In genomic region chr12:132393245-132393795, GRCh38 we compare ENCODE assay signal across 20 cellular contexts.
DNase-seq lines count a peak whose midpoint lies in the region; ATAC-seq, FAIRE-seq and TF ChIP-seq lines count a peak whose summit lies in the region.
"Had no signal": no experiment of that assay in that cellular context is flagged by ENCODE, and none has a peak within 500 bp of the region (broad histone marks: within the 10 kb centered on the region; RNA-seq: fewer than 3 reads in every experiment).

No MANE protein-coding gene starts in this region.

- no peak overlapping the region for H3K27ac Mint-ChIP-seq in neural progenitor cell
- H3K27ac Mint-ChIP-seq: activated CD8-positive, alpha-beta T cell treated with anti-CD3 and anti-CD28 coated beads for 36 hours; CD8-positive, alpha-beta T cell; natural killer cell treated with Interleukin-12 subunit alpha and Interleukin-12 subunit beta and Interleukin-15 and Interleukin-18, amount 100 ng/mL, for 72 hours; stimulated activated naive CD8-positive, alpha-beta T cell treated with anti-CD3 and anti-CD28 coated beads, Interleukin-15, amount 100 ng/mL, for 72 hours; T-cell had no signal

- peaks cover 6% of the 10 kb centered on the region for H3K9me3 Mint-ChIP-seq in neural progenitor cell
- H3K9me3 Mint-ChIP-seq: CD8-positive, alpha-beta T cell; T-cell had no signal

- H3K27ac ChIP-seq in right cardiac atrium (ENCODE audit: low read length) = no peak overlapping the region
- no peak overlapping the region for H3K27ac ChIP-seq in right atrium auricular region
- no peak overlapping the region for H3K27ac ChIP-seq in kidney (ENCODE audit: low read depth in 2 of 2, low read length in 2 of 2)
- H3K27ac ChIP-seq in neural progenitor cell = no peak overlapping the region
- H3K27ac ChIP-seq: HL-60, psoas muscle, VCaP had no signal

- no peak overlapping the region for H3K9ac ChIP-seq in kidney (ENCODE audit: low read length in 2 of 2)
- no peak overlapping the region for H3K9ac ChIP-seq in neural progenitor cell

- 63% methylated on average over 19 of the region's 19 CpGs for WGBS in right cardiac atrium

- H3K9me3 ChIP-seq in right cardiac atrium (ENCODE audit: control insufficient read depth, low read length) (no peaks in the 10 kb centered on the region), right atrium auricular region (no peaks in the 10 kb centered on the region), kidney (ENCODE audit: control insufficient read depth in 1 of 2, low read length in 2 of 2) (no peaks in the 10 kb centered on the region), neural progenitor cell (ENCODE audit: low read depth) (no peaks in the 10 kb centered on the region)
- H3K9me3 ChIP-seq: psoas muscle had no signal

- peak; percentile 7 to 33 (median 7) for DNase-seq in right cardiac atrium
- DNase-seq in right atrium auricular region (ENCODE audit: low spot score) = no peak
- DNase-seq in RCC 7860 (ENCODE audit: low spot score) = peak; percentile 92
- peak; percentile 59 for DNase-seq in kidney
- no peak for DNase-seq in OCI-M2 (lab: John Stamatoyannopoulos, UW; ENCODE audit: unreplicated experiment)
- DNase-seq in neural progenitor cell (ENCODE audit: low spot score) = no peak
- no peak for DNase-seq in NCI-H1105 treated with DMSO at 0.1 percent for 48 hours (lab: John Stamatoyannopoulos, UW)
- DNase-seq: activated CD8-positive, alpha-beta T cell treated with anti-CD3 and anti-CD28 coated beads for 36 hours; CD8-positive, alpha-beta T cell; EL; KG1; NCI-H748 treated with DMSO at 0.1 percent for 48 hours; T-cell had no signal

- FAIRE-seq in RCC 7860 (lab: Jason Lieb, UNC) = peak; percentile 83
- no peak for FAIRE-seq in kidney (lab: Jason Lieb, UNC)

- intact Hi-C loops in right cardiac atrium (cut with DNase I) = no loop called here
- intact Hi-C loops in kidney (cut with DNase I) = no loop called here

- TF ChIP-seq CTCF in right atrium auricular region (IDR thresholded peaks at IDR 0.05) = no peak
- TF ChIP-seq CTCF in kidney (IDR thresholded peaks at IDR 0.05; ENCODE audit: borderline replicate concordance, extremely low read depth, insufficient read depth) = no peak
- TF ChIP-seq CTCF in neural progenitor cell (IDR thresholded peaks at IDR 0.05) = no peak

- peaks cover 42% of the 10 kb centered on the region for H3K27me3 Mint-ChIP-seq in neural progenitor cell (ENCODE audit: insufficient read depth, low read depth)

- no peak overlapping the region for H3K4me3 Mint-ChIP-seq in neural progenitor cell
- H3K4me3 Mint-ChIP-seq: activated CD8-positive, alpha-beta T cell treated with anti-CD3 and anti-CD28 coated beads for 36 hours; CD8-positive, alpha-beta T cell; natural killer cell treated with Interleukin-12 subunit alpha and Interleukin-12 subunit beta and Interleukin-15 and Interleukin-18, amount 100 ng/mL, for 72 hours; stimulated activated naive CD8-positive, alpha-beta T cell treated with anti-CD3 and anti-CD28 coated beads, Interleukin-15, amount 100 ng/mL, for 72 hours; T-cell had no signal

- H2AFZ ChIP-seq in neural progenitor cell (replicated peaks) = no peak overlapping the region

- H3K4me1 Mint-ChIP-seq in neural progenitor cell = peaks cover 6% of the 10 kb centered on the region
- H3K4me1 Mint-ChIP-seq: stimulated activated naive CD8-positive, alpha-beta T cell treated with anti-CD3 and anti-CD28 coated beads, Interleukin-15, amount 100 ng/mL, for 72 hours; T-cell had no signal

- no peak overlapping the region for H3K4me3 ChIP-seq in right cardiac atrium (ENCODE audit: low read length)
- H3K4me3 ChIP-seq in right atrium auricular region = no peak overlapping the region
- no peak overlapping the region for H3K4me3 ChIP-seq in kidney (ENCODE audit: low read length in 2 of 2)
- H3K4me3 ChIP-seq in neural progenitor cell = no peak overlapping the region
- H3K4me3 ChIP-seq: lung, psoas muscle had no signal

- H3F3A ChIP-seq in neural progenitor cell (ENCODE audit: low read depth) = peaks cover 15% of the 10 kb centered on the region

- H3K79me2 ChIP-seq in neural progenitor cell (ENCODE audit: low read depth) = no peaks in the 10 kb centered on the region

- H3K36me3 Mint-ChIP-seq in neural progenitor cell = peaks cover 2% of the 10 kb centered on the region
- H3K36me3 Mint-ChIP-seq: CD8-positive, alpha-beta T cell; natural killer cell treated with Interleukin-12 subunit alpha and Interleukin-12 subunit beta and Interleukin-15 and Interleukin-18, amount 100 ng/mL, for 72 hours; T-cell had no signal

- no peak for ATAC-seq in right cardiac atrium
- no peak for ATAC-seq in GM18511 (IDR thresholded peaks at IDR 0.05; ENCODE audit: unreplicated experiment)
- ATAC-seq: CD8-positive, alpha-beta T cell; psoas muscle; T-cell had no signal

- H3K36me3 ChIP-seq in right atrium auricular region (no peaks in the 10 kb centered on the region), kidney (ENCODE audit: control insufficient read depth in 1 of 2, insufficient read depth in 2 of 2, low read length in 2 of 2) (no peaks in the 10 kb centered on the region), neural progenitor cell (no peaks in the 10 kb centered on the region)

- H3K27me3 ChIP-seq in right cardiac atrium (ENCODE audit: control insufficient read depth, insufficient read depth) (no peaks in the 10 kb centered on the region), right atrium auricular region (peaks cover 0 to 6% of the 10 kb centered on the region in 2 donors), neural progenitor cell (peaks cover 91% of the 10 kb centered on the region)

- H3K4me2 ChIP-seq in neural progenitor cell = no peak overlapping the region

- H4K20me1 ChIP-seq in neural progenitor cell (ENCODE audit: low read depth) = no peaks in the 10 kb centered on the region

- no peaks in the 10 kb centered on the region for H3K4me1 ChIP-seq in right cardiac atrium (ENCODE audit: control insufficient read depth, insufficient read depth, low read length)
- no peaks in the 10 kb centered on the region for H3K4me1 ChIP-seq in right atrium auricular region
- no peaks in the 10 kb centered on the region for H3K4me1 ChIP-seq in kidney (ENCODE audit: control insufficient read depth in 1 of 2, insufficient read depth in 1 of 2, low read depth in 1 of 2, low read length in 2 of 2)
- H3K4me1 ChIP-seq in neural progenitor cell = peaks cover 10% of the 10 kb centered on the region
- H3K4me1 ChIP-seq: psoas muscle had no signal

Comparison
In these comparisons a context has a peak if more than half of its experiments do, and no peak if none do; other contexts are left out.
1. DNase-seq: peak in right cardiac atrium (3 of 3), RCC 7860 (single experiment) and kidney (single experiment); none in right atrium auricular region (single experiment), OCI-M2 (single experiment), neural progenitor cell (single experiment) and NCI-H1105 treated with DMSO at 0.1 percent for 48 hours (single experiment).